ENCODE assay signal across 20 cellular contexts in the genomic region with DNA sequence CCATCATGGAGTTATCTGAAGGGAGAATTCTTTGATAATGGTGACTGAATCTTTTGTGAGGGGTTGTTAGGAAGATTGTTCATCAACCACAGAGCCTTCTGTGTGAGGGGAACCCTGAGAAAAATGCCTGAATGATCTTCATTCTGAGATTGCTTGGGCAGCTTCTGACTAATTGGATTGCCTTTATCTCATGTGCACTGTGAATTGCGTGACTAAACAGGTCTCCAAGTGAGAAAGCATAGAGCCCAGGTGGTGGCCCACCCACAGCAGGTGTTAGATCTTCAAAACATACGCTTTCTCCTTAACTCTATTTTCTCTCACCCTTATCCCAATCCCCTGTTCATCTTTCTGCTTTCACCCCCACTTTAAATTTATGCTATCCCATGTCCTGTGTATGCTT. TPM values are rescaled to one million over a fixed set of nuclear protein-coding genes. Genes with fewer than 3 reads are reported as not detected.
DNase-seq lines count a peak whose midpoint lies in the region; ATAC-seq, FAIRE-seq and TF ChIP-seq lines count a peak whose summit lies in the region.
"Had no signal": no experiment of that assay in that cellular context is flagged by ENCODE, and none has a peak within 500 bp of the region (broad histone marks: within the 10 kb centered on the region; RNA-seq: fewer than 3 reads in every experiment).

No MANE protein-coding gene starts in this region.

- H3K4me1 ChIP-seq in OCI-LY7 (ENCODE audit: insufficient read depth, low read length, poor library complexity, severe bottlenecking) = peaks cover 31% of the 10 kb centered on the region
- peaks cover 5 to 9% of the 10 kb centered on the region in 2 donors for H3K4me1 ChIP-seq in kidney (ENCODE audit: control insufficient read depth in 1 of 2, insufficient read depth in 1 of 2, low read depth in 1 of 2, low read length in 2 of 2)
- H3K4me1 ChIP-seq: uterus had no signal

- no peak for FAIRE-seq in kidney (lab: Jason Lieb, UNC)
- FAIRE-seq: A549, frontal cortex had no signal

- peak overlapping the region; percentile 32 for H3K4me2 ChIP-seq in OCI-LY7 (ENCODE audit: low read length)
- H3K4me2 ChIP-seq: A549 had no signal

- H3K4me3 ChIP-seq in OCI-LY7 (ENCODE audit: low read depth, low read length, poor library complexity, severe bottlenecking) = no peak overlapping the region
- H3K4me3 ChIP-seq in kidney (ENCODE audit: low read length in 2 of 2) = no peak overlapping the region
- H3K4me3 ChIP-seq: A549, left lung, ovary, uterus had no signal

- H3K9ac ChIP-seq in kidney (ENCODE audit: low read length in 2 of 2) = no peak overlapping the region

- H3K36me3 ChIP-seq in OCI-LY7 (ENCODE audit: insufficient read depth, low read length) (peaks cover 11% of the 10 kb centered on the region; the same call in 1 of the 2 replicates), kidney (ENCODE audit: control insufficient read depth in 1 of 2, insufficient read depth in 2 of 2, low read length in 2 of 2) (peaks cover 0 to 5% of the 10 kb centered on the region in 2 donors)
- H3K36me3 ChIP-seq: ovary, uterus had no signal

- H3K79me2 ChIP-seq in OCI-LY7 (ENCODE audit: insufficient read depth, low read depth, low read length) = no peaks in the 10 kb centered on the region

- H3K9me3 ChIP-seq in OCI-LY7 (ENCODE audit: low read length) (no peaks in the 10 kb centered on the region), kidney (ENCODE audit: control insufficient read depth in 1 of 2, low read length in 2 of 2) (no peaks in the 10 kb centered on the region)
- H3K9me3 ChIP-seq: A549, left lung, ovary, uterus had no signal

- H3K9me3 Mint-ChIP-seq in activated naive CD4-positive, alpha-beta T cell treated with anti-CD3 and anti-CD28 coated beads, Interleukin-2, amount 50 U/mL, for 72 hours = peaks cover 0 to 5% of the 10 kb centered on the region in 2 donors
- H3K9me3 Mint-ChIP-seq: CD4-positive, alpha-beta T cell had no signal

- peaks cover 33 to 53% of the 10 kb centered on the region in 2 donors for H3K36me3 Mint-ChIP-seq in activated naive CD4-positive, alpha-beta T cell treated with anti-CD3 and anti-CD28 coated beads, Interleukin-2, amount 50 U/mL, for 72 hours

- no peak for TF ChIP-seq CTCF in OCI-LY7 (conservative IDR thresholded peaks at IDR 0.05; ENCODE audit: low read length)
- no peak for TF ChIP-seq CTCF in kidney (IDR thresholded peaks at IDR 0.05; ENCODE audit: borderline replicate concordance, extremely low read depth, insufficient read depth)

- intact Hi-C loops in OCI-LY7 (cut with micrococcal nuclease; ENCODE audit: unreplicated experiment) = no loop called here
- intact Hi-C loops in kidney (cut with DNase I) = no loop called here

- no peaks in the 10 kb centered on the region for H3K9me2 ChIP-seq in OCI-LY7 (ENCODE audit: insufficient read depth, low read length)

- CTCF ChIA-PET in OCI-LY7 (lab: Charles Lee; ENCODE audit: unreplicated experiment) = no interaction called here

- peak overlapping the region; percentile 67 for H3K27ac ChIP-seq in OCI-LY7 (ENCODE audit: low read depth, low read length, poor library complexity, severe bottlenecking)
- no peak overlapping the region for H3K27ac ChIP-seq in kidney (ENCODE audit: low read depth in 2 of 2, low read length in 2 of 2)
- H3K27ac ChIP-seq: A549, ovary, uterus had no signal

- no peak for DNase-seq in activated CD4-positive, CD25-positive, alpha-beta regulatory T cell (lab: John Stamatoyannopoulos, UW)
- peak; percentile 5 for DNase-seq in OCI-LY7 (ENCODE audit: low spot score)
- peak in 1 of 2 donors; percentile 33 for DNase-seq in activated naive CD4-positive, alpha-beta T cell treated with anti-CD3 and anti-CD28 coated beads, Interleukin-2, amount 50 U/mL, for 72 hours (ENCODE audit: low spot score in 2 of 2)
- peak; percentile 61 for DNase-seq in stimulated activated CD4-positive, alpha-beta T cell treated with anti-CD3 and anti-CD28 coated beads, Interleukin-1b, Interleukin-23, amount 100 ng/mL, for 48 hours
- no peak for DNase-seq in kidney
- DNase-seq in NCI-H446 treated with DMSO at 0.1 percent for 48 hours (lab: John Stamatoyannopoulos, UW) = no peak
- DNase-seq: activated CD8-positive, alpha-beta memory T cell treated with anti-CD3 and anti-CD28 coated beads, Interleukin-2, amount 10 ng/mL, durations not matched to agents 7 days and 5 days; CD4-positive, alpha-beta T cell; IMR-90; left lung; MM.1S; NCI-H2029; NCI-H510A; OCI-M1; ovary; uterus had no signal

- no peaks in the 10 kb centered on the region for H4K20me1 ChIP-seq in OCI-LY7 (ENCODE audit: insufficient read depth, low read length)

- H2AFZ ChIP-seq in OCI-LY7 (ENCODE audit: low read length) = no peak overlapping the region

- BruUV-seq in OCI-LY7 (replicated peaks; lab: Mats Ljungman, UMichigan) = no TSS peak

- peak; percentile 85 to 86 for ATAC-seq in activated CD4-positive, CD25-positive, alpha-beta regulatory T cell treated with anti-CD3 and anti-CD28 coated beads, Interleukin-2, amount 50 U/mL, for 24 hours
- peak; percentile 93 to 97 for ATAC-seq in activated naive CD4-positive, alpha-beta T cell treated with anti-CD3 and anti-CD28 coated beads, Interleukin-2, amount 50 U/mL, for 72 hours
- no peak for ATAC-seq in GM18861 (IDR thresholded peaks at IDR 0.05; ENCODE audit: unreplicated experiment)
- ATAC-seq: A549; activated CD8-positive, alpha-beta memory T cell treated with anti-CD3 and anti-CD28 coated beads, Interleukin-2, amount 10 ng/mL, durations not matched to agents 7 days and 5 days; left lung had no signal

- peak overlapping the region in 1 of 2 donors; percentile 41 for H3K27ac Mint-ChIP-seq in activated naive CD4-positive, alpha-beta T cell treated with anti-CD3 and anti-CD28 coated beads, Interleukin-2, amount 50 U/mL, for 72 hours

- POLR2A ChIA-PET in OCI-LY7 (lab: Charles Lee) = interaction anchor here (0.8 kb wide), 1 partner anchor 13 kb away, joined by 3 read pairs; no protein-coding TSS in a partner anchor

RNA-seq across cellular contexts. Expression of gene DOCK9, which starts 58.3 kb away (rescaled TPM):
- 19.3 and 24.0 TPM in 2 replicates for total RNA-seq in OCI-LY7 (2014; rRNA removed; shearing (Covaris generic))
- total RNA-seq in OCI-LY7 (2022) (28.0 and 35.9 TPM in 2 replicates), kidney (125 TPM)
- 10 to 100 TPM; 32.4 to 60.5 TPM for total RNA-seq in activated naive CD4-positive, alpha-beta T cell treated with anti-CD3 and anti-CD28 coated beads, Interleukin-2, amount 50 U/mL, for 72 hours
- 14.0 TPM for polyA plus RNA-seq in kidney (ENCODE audit: insufficient read depth, low read depth, low replicate concordance)

Comparison
In these comparisons a context has a peak if more than half of its experiments do, and no peak if none do; other contexts are left out.
1. DNase-seq: peak in OCI-LY7 (single experiment) and stimulated activated CD4-positive, alpha-beta T cell treated with anti-CD3 and anti-CD28 coated beads, Interleukin-1b, Interleukin-23, amount 100 ng/mL, for 48 hours (single experiment); none in activated CD4-positive, CD25-positive, alpha-beta regulatory T cell (0 of 4), kidney (single experiment) and NCI-H446 treated with DMSO at 0.1 percent for 48 hours (single experiment).